27 cellular contexts compared by ENCODE assay signal in the genomic region with DNA sequence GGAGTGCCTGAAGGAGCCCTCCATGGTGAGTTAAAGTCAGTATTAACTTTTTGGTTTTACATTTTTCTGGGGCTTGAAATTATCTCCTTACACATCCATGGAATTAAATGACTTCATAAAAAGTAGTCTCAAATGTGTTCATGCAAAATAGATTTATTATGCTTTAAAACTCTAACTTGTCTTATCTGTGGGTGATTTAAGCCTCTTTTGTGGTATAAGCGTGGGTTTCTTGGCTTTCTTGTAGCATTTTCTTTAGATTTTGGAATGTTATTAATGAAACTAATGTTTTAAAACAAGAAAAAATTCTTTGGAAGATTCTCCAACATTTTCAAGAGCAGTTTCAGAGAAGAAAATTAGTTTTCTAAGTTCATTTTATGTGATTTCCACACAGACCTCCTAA.
"Had no signal": no experiment of that assay in that cellular context is flagged by ENCODE, and none has a peak within 500 bp of the region (broad histone marks: within the 10 kb centered on the region; RNA-seq: fewer than 3 reads in every experiment).

No MANE protein-coding gene starts in this region.

- H3K36me3 Mint-ChIP-seq: type B pancreatic cell had no signal

- H3K27me3 ChIP-seq: stomach, suprapubic skin, testis, thyroid gland, tibial artery, tibial nerve, transverse colon, upper lobe of left lung, upper lobe of right lung, uterus, vagina had no signal

- H3K36me3 ChIP-seq: stomach, suprapubic skin, thoracic aorta, thyroid gland, tibial artery, tibial nerve, transverse colon, upper lobe of left lung, upper lobe of right lung, uterus, vagina had no signal

- H3K27ac ChIP-seq: stomach, suprapubic skin, thoracic aorta, thyroid gland, tibial artery, transverse colon, upper lobe of left lung, upper lobe of right lung, uterus, vagina had no signal

- H3K4me1 ChIP-seq: stomach, suprapubic skin, thyroid gland, tibial artery, tibial nerve, transverse colon, upper lobe of left lung, upper lobe of right lung, vagina had no signal

- ATAC-seq: stimulated activated effector memory CD8-positive, alpha-beta T cell treated with anti-CD3 and anti-CD28 coated beads, Interleukin-12 subunit alpha, Interleukin-12 subunit beta, amount 100 ng/mL, for 72 hours; stimulated activated memory B cell treated with anti-CD40 and anti-IgM and Interleukin-4, amounts not matched to agents 10 μg/mL and 1 μg/mL and 100 μg/mL, for 72 hours; stimulated activated naive B cell treated with anti-CD40 and anti-IgM and Interleukin-4, amounts not matched to agents 10 μg/mL and 1 μg/mL and 100 μg/mL, for 72 hours; stimulated activated naive CD8-positive, alpha-beta T cell treated with anti-CD3 and anti-CD28 coated beads, Interleukin-15, Interleukin-2, amounts not matched to agents 100 U/mL and 50 U/mL, for 24 hours; upper lobe of right lung had no signal

- H3K27ac Mint-ChIP-seq: stimulated activated effector memory CD8-positive, alpha-beta T cell treated with anti-CD3 and anti-CD28 coated beads, Interleukin-12 subunit alpha, Interleukin-12 subunit beta, amount 100 ng/mL, for 72 hours; stimulated activated memory B cell treated with anti-CD40 and anti-IgM and Interleukin-4, amounts not matched to agents 10 μg/mL and 1 μg/mL and 100 μg/mL, for 72 hours; stimulated activated naive B cell treated with anti-CD40 and anti-IgM and Interleukin-4, amounts not matched to agents 10 μg/mL and 1 μg/mL and 100 μg/mL, for 72 hours; stimulated activated naive CD8-positive, alpha-beta T cell treated with anti-CD3 and anti-CD28 coated beads, Interleukin-15, Interleukin-2, amounts not matched to agents 100 ng/mL and 50 ng/mL, for 24 hours; type B pancreatic cell had no signal

- FAIRE-seq: urothelium cell line had no signal

- H3K9me3 ChIP-seq: stomach, suprapubic skin, testis, thoracic aorta, thyroid gland, tibial artery, tibial nerve, transverse colon, upper lobe of left lung, upper lobe of right lung, uterus, vagina had no signal

- H3K27me3 Mint-ChIP-seq: stimulated activated memory B cell treated with anti-CD40 and anti-IgM and Interleukin-4, amounts not matched to agents 10 μg/mL and 1 μg/mL and 100 μg/mL, for 72 hours; stimulated activated naive B cell treated with anti-CD40 and anti-IgM and Interleukin-4, amounts not matched to agents 10 μg/mL and 1 μg/mL and 100 μg/mL, for 72 hours; stimulated activated naive CD8-positive, alpha-beta T cell treated with anti-CD3 and anti-CD28 coated beads, Interleukin-15, Interleukin-2, amounts not matched to agents 100 ng/mL and 50 ng/mL, for 24 hours had no signal

- DNase-seq: stimulated activated CD4-positive, alpha-beta T cell treated with anti-CD3 and anti-CD28 coated beads, Interleukin-2, amount 100 ng/mL, for 48 hours; stimulated activated CD4-positive, alpha-beta T cell treated with anti-CD3 and anti-CD28 coated beads, Interleukin-4, amount 100 ng/mL, for 1 hour; stimulated activated CD4-positive, alpha-beta T cell treated with anti-CD3 and anti-CD28 coated beads, Interleukin-4, amount 100 ng/mL, for 24 hours; stimulated activated CD4-positive, alpha-beta T cell treated with anti-CD3 and anti-CD28 coated beads, Interleukin-4, amount 100 ng/mL, for 4 hours; stimulated activated CD8-positive, alpha-beta memory T cell treated with anti-CD3 and anti-CD28 coated beads, Interleukin-4, amount 100 ng/mL, for 48 hours; stimulated activated naive B cell treated with anti-CD40 and anti-IgM and Interleukin-4, amounts not matched to agents 10 μg/mL and 1 μg/mL and 100 μg/mL, for 72 hours; stimulated activated naive CD4-positive, alpha-beta T cell; stimulated activated naive CD4-positive, alpha-beta T cell treated with Interleukin-2 at 50 U/mL for 16 hours; stimulated activated naive CD8-positive, alpha-beta T cell treated with anti-CD3 and anti-CD28 coated beads, Interleukin-15, Interleukin-2, amounts not matched to agents 100 U/mL and 50 U/mL, for 24 hours; stomach; testis; thyroid gland; tibial artery; transverse colon; trophoblast cell; upper lobe of left lung; upper lobe of right lung; uterus had no signal

- H3K4me3 ChIP-seq: stomach, suprapubic skin, testis, thoracic aorta, thyroid gland, tibial artery, tibial nerve, transverse colon, upper lobe of left lung, upper lobe of right lung, uterus, vagina had no signal

- H3K4me3 Mint-ChIP-seq: stimulated activated effector memory CD8-positive, alpha-beta T cell treated with anti-CD3 and anti-CD28 coated beads, Interleukin-12 subunit alpha, Interleukin-12 subunit beta, amount 100 ng/mL, for 72 hours; stimulated activated memory B cell treated with anti-CD40 and anti-IgM and Interleukin-4, amounts not matched to agents 10 μg/mL and 1 μg/mL and 100 μg/mL, for 72 hours; stimulated activated naive B cell treated with anti-CD40 and anti-IgM and Interleukin-4, amounts not matched to agents 10 μg/mL and 1 μg/mL and 100 μg/mL, for 72 hours; stimulated activated naive CD8-positive, alpha-beta T cell treated with anti-CD3 and anti-CD28 coated beads, Interleukin-15, Interleukin-2, amounts not matched to agents 100 ng/mL and 50 ng/mL, for 24 hours; type B pancreatic cell had no signal

- H3K9me3 Mint-ChIP-seq: stimulated activated effector memory CD8-positive, alpha-beta T cell treated with anti-CD3 and anti-CD28 coated beads, Interleukin-12 subunit alpha, Interleukin-12 subunit beta, amount 100 ng/mL, for 72 hours; stimulated activated memory B cell treated with anti-CD40 and anti-IgM and Interleukin-4, amounts not matched to agents 10 μg/mL and 1 μg/mL and 100 μg/mL, for 72 hours; stimulated activated naive B cell treated with anti-CD40 and anti-IgM and Interleukin-4, amounts not matched to agents 10 μg/mL and 1 μg/mL and 100 μg/mL, for 72 hours; stimulated activated naive CD8-positive, alpha-beta T cell treated with anti-CD3 and anti-CD28 coated beads, Interleukin-15, Interleukin-2, amounts not matched to agents 100 ng/mL and 50 ng/mL, for 24 hours had no signal
